ENCODE assay signal across 28 cellular contexts in genomic region chr22:17960695-17961442, GRCh38.
DNase-seq lines count a peak whose midpoint lies in the region; ATAC-seq and TF ChIP-seq lines count a peak whose summit lies in the region.
"Had no signal": no experiment of that assay in that cellular context is flagged by ENCODE, and none has a peak within 500 bp of the region (broad histone marks: within the 10 kb centered on the region; RNA-seq: fewer than 3 reads in every experiment).

No MANE protein-coding gene starts in this region.

- no peak overlapping the region for H2BK15ac ChIP-seq in neuronal stem cell (ENCODE audit: low read length)

- peaks cover 57% of the 10 kb centered on the region for H3K4me1 ChIP-seq in BLaER1
- peaks cover 21% of the 10 kb centered on the region for H3K4me1 ChIP-seq in HUES48 (ENCODE audit: control insufficient read depth, insufficient read depth, low read length)
- peaks cover 24% of the 10 kb centered on the region for H3K4me1 ChIP-seq in endodermal cell (ENCODE audit: control insufficient read depth, insufficient read depth, low read length)
- peaks cover 9 to 25% of the 10 kb centered on the region in 2 donors for H3K4me1 ChIP-seq in neuronal stem cell (ENCODE audit: control insufficient read depth in 2 of 2, insufficient read depth in 1 of 2, low read depth in 1 of 2, low read length in 2 of 2)
- H3K4me1 ChIP-seq: breast epithelium had no signal

- H3K18ac ChIP-seq in neuronal stem cell (ENCODE audit: low read length) = peak overlapping the region; percentile 52

- no peak overlapping the region for H2BK120ac ChIP-seq in neuronal stem cell (ENCODE audit: low read depth, low read length)

- peaks cover 94% of the 10 kb centered on the region for H4K20me1 ChIP-seq in BLaER1

- H3K27ac ChIP-seq in BLaER1 = 0 out of 2 replicates have a peak overlapping the region, but pooled peaks have one; percentile 4
- H3K27ac ChIP-seq in HUES48 (ENCODE audit: low read depth, low read length) = peak overlapping the region; percentile 68
- peak overlapping the region; percentile 51 for H3K27ac ChIP-seq in endodermal cell (ENCODE audit: low read depth, low read length)
- peak overlapping the region; percentile 16 for H3K27ac ChIP-seq in neuronal stem cell (replicated peaks; ENCODE audit: low read length)
- H3K27ac ChIP-seq: breast epithelium, gastrocnemius medialis, hepatocyte, sigmoid colon, upper lobe of left lung had no signal

- peak overlapping the region; percentile 49 for H3K23ac ChIP-seq in neuronal stem cell (ENCODE audit: low read depth, low read length, poor library complexity)

- H3K4me1 Mint-ChIP-seq in endodermal cell = peaks cover 56% of the 10 kb centered on the region

- peak overlapping the region; percentile 24 for H3K4me3 Mint-ChIP-seq in endodermal cell
- H3K4me3 Mint-ChIP-seq: activated CD4-positive, alpha-beta memory T cell treated with anti-CD3 and anti-CD28 coated beads, Interleukin-2, amount 10 ng/mL, durations not matched to agents 7 days and 5 days; activated naive CD4-positive, alpha-beta T cell treated with anti-CD3 and anti-CD28 coated beads, Interleukin-2, amount 50 U/mL, for 24 hours; HFFc6 had no signal

- H2AK5ac ChIP-seq in neuronal stem cell (ENCODE audit: low read depth, low read length) = peak overlapping the region; percentile 67

- H3K9ac ChIP-seq in BLaER1 (no peak overlapping the region), HUES48 (ENCODE audit: low read depth, low read length) (no peak overlapping the region), endodermal cell (ENCODE audit: extremely low read depth, low read length, poor library complexity, severe bottlenecking) (peak overlapping the region; percentile 22), neuronal stem cell (ENCODE audit: low read depth, low read length, poor library complexity) (no peak overlapping the region)

- no peak for TF ChIP-seq CTCF in endodermal cell (conservative IDR thresholded peaks at IDR 0.05)

- peaks cover 10% of the 10 kb centered on the region for H3K79me1 ChIP-seq in neuronal stem cell (ENCODE audit: low read depth, low read length)

- no peak overlapping the region for H3K4me2 ChIP-seq in BLaER1
- no peak overlapping the region for H3K4me2 ChIP-seq in neuronal stem cell (ENCODE audit: insufficient read depth, low read length, poor library complexity, severe bottlenecking)
- H3K4me2 ChIP-seq: hepatocyte had no signal

- WGBS in endodermal cell (ENCODE audit: insufficient coverage in 1 of 2, insufficient read length in 1 of 2), 2 experiments = 67 to 84% methylated on average over 15 to 19 of the region's 19 CpGs
- WGBS in neuronal stem cell (ENCODE audit: extremely low coverage in 2 of 2, insufficient read length in 2 of 2, insufficient replicate concordance in 1 of 2), 2 donors = no CpG with 5 or more reads among the region's 19 CpGs

- peaks cover 1% of the 10 kb centered on the region for H3K27me3 Mint-ChIP-seq in endodermal cell (ENCODE audit: insufficient read depth)
- H3K27me3 Mint-ChIP-seq: activated CD4-positive, alpha-beta memory T cell treated with anti-CD3 and anti-CD28 coated beads, Interleukin-2, amount 10 ng/mL, durations not matched to agents 7 days and 5 days; activated naive CD4-positive, alpha-beta T cell treated with anti-CD3 and anti-CD28 coated beads, Interleukin-2, amount 50 U/mL, for 24 hours; progenitor cell of endocrine pancreas had no signal

- H3K27ac Mint-ChIP-seq in endodermal cell = peak overlapping the region; percentile 68
- H3K27ac Mint-ChIP-seq: activated CD4-positive, alpha-beta memory T cell treated with anti-CD3 and anti-CD28 coated beads, Interleukin-2, amount 10 ng/mL, durations not matched to agents 7 days and 5 days; activated naive CD4-positive, alpha-beta T cell treated with anti-CD3 and anti-CD28 coated beads, Interleukin-2, amount 50 U/mL, for 24 hours; HFFc6; progenitor cell of endocrine pancreas had no signal

- no peak overlapping the region for H2AFZ ChIP-seq in neuronal stem cell (ENCODE audit: low read length)
- H2AFZ ChIP-seq: hepatocyte had no signal

- peak overlapping the region; percentile 96 for H3K14ac ChIP-seq in neuronal stem cell (ENCODE audit: low read length)

- peaks cover 2% of the 10 kb centered on the region for H3K36me3 Mint-ChIP-seq in endodermal cell (ENCODE audit: low read depth)
- H3K36me3 Mint-ChIP-seq: activated naive CD4-positive, alpha-beta T cell treated with anti-CD3 and anti-CD28 coated beads, Interleukin-2, amount 50 U/mL, for 24 hours had no signal

- H3K36me3 ChIP-seq in BLaER1 = peaks cover 12% of the 10 kb centered on the region; the same call in 1 of the 2 replicates
- no peaks in the 10 kb centered on the region for H3K36me3 ChIP-seq in HUES48 (ENCODE audit: control insufficient read depth, insufficient read depth, low read length)
- H3K36me3 ChIP-seq in endodermal cell (ENCODE audit: control insufficient read depth, insufficient read depth, low read length) = no peaks in the 10 kb centered on the region
- no peaks in the 10 kb centered on the region for H3K36me3 ChIP-seq in neuronal stem cell (replicated peaks in 1 of 2; ENCODE audit: control insufficient read depth in 2 of 2, insufficient read depth in 2 of 2, low read length in 2 of 2)
- H3K36me3 ChIP-seq: breast epithelium, gastrocnemius medialis, sigmoid colon, upper lobe of left lung had no signal

- H3K27me3 ChIP-seq in BLaER1 (no peaks in the 10 kb centered on the region), HUES48 (ENCODE audit: control insufficient read depth, insufficient read depth, low read length) (no peaks in the 10 kb centered on the region), endodermal cell (ENCODE audit: control insufficient read depth, insufficient read depth, low read length, poor library complexity, severe bottlenecking) (peaks cover under 1% of the 10 kb centered on the region), neuronal stem cell (ENCODE audit: control insufficient read depth in 3 of 3, insufficient read depth in 3 of 3, low read depth in 1 of 3, low read length in 3 of 3) (no peaks in the 10 kb centered on the region)
- H3K27me3 ChIP-seq: breast epithelium, gastrocnemius medialis, hepatocyte, sigmoid colon, upper lobe of left lung had no signal

- H3K9me3 ChIP-seq in BLaER1 (no peaks in the 10 kb centered on the region), HUES48 (ENCODE audit: control insufficient read depth, insufficient read depth, low read length) (no peaks in the 10 kb centered on the region), endodermal cell (ENCODE audit: control insufficient read depth, low read length) (no peaks in the 10 kb centered on the region), neuronal stem cell (replicated peaks in 1 of 2; ENCODE audit: control insufficient read depth in 2 of 2, insufficient read depth in 1 of 2, low read depth in 1 of 2, low read length in 2 of 2) (no peaks in the 10 kb centered on the region)
- H3K9me3 ChIP-seq: breast epithelium, gastrocnemius medialis, sigmoid colon, upper lobe of left lung had no signal

- no peak for ATAC-seq in GM21717 (IDR thresholded peaks at IDR 0.05; ENCODE audit: unreplicated experiment)
- ATAC-seq: K562 had no signal

- no peak overlapping the region for H2BK12ac ChIP-seq in neuronal stem cell (ENCODE audit: low read length)

- no peak overlapping the region for H3K4ac ChIP-seq in neuronal stem cell (ENCODE audit: low read length)

- no peak overlapping the region for H2BK5ac ChIP-seq in neuronal stem cell (ENCODE audit: low read length)

- H3K4me3 ChIP-seq in BLaER1 = no peak overlapping the region
- H3K4me3 ChIP-seq in HUES48 (ENCODE audit: low read depth, low read length) = no peak overlapping the region
- H3K4me3 ChIP-seq in endodermal cell (ENCODE audit: low read length) = no peak overlapping the region
- H3K4me3 ChIP-seq in neuronal stem cell (ENCODE audit: low read length in 2 of 2) = no peak overlapping the region
- H3K4me3 ChIP-seq: breast epithelium, gastrocnemius medialis, hepatocyte, K562, sigmoid colon, upper lobe of left lung had no signal

- peak; percentile 80 for DNase-seq in endodermal cell
- DNase-seq in neuronal stem cell (ENCODE audit: low spot score) = no peak
- no peak for DNase-seq in NCI-H82 treated with DMSO at 0.1 percent for 48 hours (lab: John Stamatoyannopoulos, UW; ENCODE audit: unreplicated experiment)
- no peak for DNase-seq in Kasumi-1 (lab: John Stamatoyannopoulos, UW)
- DNase-seq in C1 segment of cervical spinal cord (lab: John Stamatoyannopoulos, UW) = no peak
- DNase-seq: activated CD4-positive, alpha-beta memory T cell treated with anti-CD3 and anti-CD28 coated beads, Interleukin-2, amount 10 ng/mL, durations not matched to agents 7 days and 5 days; activated CD4-positive, CD25-positive, alpha-beta regulatory T cell treated with anti-CD3 and anti-CD28 coated beads, Interleukin-2, amount 50 U/mL, for 72 hours; activated CD8-positive, alpha-beta memory T cell treated with anti-CD3 and anti-CD28 coated beads, Interleukin-2, amount 50 U/mL, for 4 hours; amygdala; DMS53; gastrocnemius medialis; HFFc6; NCI-H1092; NCI-H1694; NCI-H524 treated with DMSO at 0.1 percent for 48 hours; Right ventricle myocardium superior; stimulated activated CD4-positive, alpha-beta T cell treated with anti-CD3 and anti-CD28 coated beads, Interleukin-4, amount 100 ng/mL, for 24 hours; T-helper 2 cell had no signal

- no peak overlapping the region for H4K91ac ChIP-seq in neuronal stem cell (ENCODE audit: low read depth, low read length, poor library complexity)

- no peaks in the 10 kb centered on the region for H3K9me3 Mint-ChIP-seq in endodermal cell
- H3K9me3 Mint-ChIP-seq: activated CD4-positive, alpha-beta memory T cell treated with anti-CD3 and anti-CD28 coated beads, Interleukin-2, amount 10 ng/mL, durations not matched to agents 7 days and 5 days; activated naive CD4-positive, alpha-beta T cell treated with anti-CD3 and anti-CD28 coated beads, Interleukin-2, amount 50 U/mL, for 24 hours; HFFc6 had no signal

- H4K8ac ChIP-seq in neuronal stem cell (ENCODE audit: low read depth, low read length) = peak overlapping the region; percentile 67

Comparison
In these comparisons a context has a peak if more than half of its experiments do, and no peak if none do; other contexts are left out.
1. H3K27ac ChIP-seq: peak in every context shown above with its lines; median percentile 68 in HUES48; 51 in endodermal cell; 16 in neuronal stem cell; 4 in BLaER1.